In the genomic region with DNA sequence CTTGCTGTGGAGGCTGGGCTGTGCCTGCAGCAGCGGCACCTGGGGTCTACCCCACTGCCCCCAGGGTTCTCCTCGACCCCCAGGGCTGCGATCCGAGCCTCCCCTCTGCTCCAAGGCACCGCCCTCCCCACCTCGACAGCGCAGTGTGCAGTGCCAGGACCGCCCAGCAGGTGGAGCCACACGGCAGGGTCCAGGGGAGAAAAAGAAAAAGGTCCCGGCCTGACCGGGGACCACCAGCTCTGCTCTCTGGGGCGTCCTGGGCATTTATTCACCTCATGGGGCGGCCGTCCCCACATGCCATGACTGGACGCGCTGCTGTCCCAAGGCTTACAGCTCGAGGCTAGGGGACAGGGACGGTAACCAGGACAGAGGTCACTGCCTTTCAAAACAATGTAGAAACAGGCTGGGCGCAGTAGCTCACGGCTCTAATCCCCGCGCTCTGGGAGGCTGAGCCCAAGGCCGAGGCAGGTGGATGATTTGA, we compare ENCODE assay signal across 9 cellular contexts. TPM values are rescaled to one million over a fixed set of nuclear protein-coding genes. Genes with fewer than 3 reads are reported as not detected.
DNase-seq lines count a peak whose midpoint lies in the region; ATAC-seq, FAIRE-seq and TF ChIP-seq lines count a peak whose summit lies in the region.
"Had no signal": no experiment of that assay in that cellular context is flagged by ENCODE, and none has a peak within 500 bp of the region (broad histone marks: within the 10 kb centered on the region; RNA-seq: fewer than 3 reads in every experiment).

No MANE protein-coding gene starts in this region.

- H3K27ac Mint-ChIP-seq in central memory CD8-positive, alpha-beta T cell (ENCODE audit: low read depth) = no peak overlapping the region

- H3K9me3 Mint-ChIP-seq in central memory CD8-positive, alpha-beta T cell = no peaks in the 10 kb centered on the region

- peak overlapping the region; percentile 34; the same call in 2 of the 3 replicates for H3K4me2 ChIP-seq in A549

- H3K9me3 ChIP-seq in A549 = no peaks in the 10 kb centered on the region
- H3K9me3 ChIP-seq in mesodermal cell (ENCODE audit: control insufficient read depth, low read length) = no peaks in the 10 kb centered on the region
- no peaks in the 10 kb centered on the region for H3K9me3 ChIP-seq in tibial nerve

- DNase-seq in A549 (ENCODE audit: low read depth in 1 of 2, low spot score in 1 of 2) (peak in 1 of 2 experiments; percentile 64), GM19239 (ENCODE audit: insufficient read length, low spot score) (peak; percentile 94), tibial nerve (ENCODE audit: low spot score in 2 of 2) (no peak), cerebellum (ENCODE audit: low spot score) (no peak), LoVo (ENCODE audit: low spot score) (no peak)
- DNase-seq in central memory CD8-positive, alpha-beta T cell (ENCODE audit: low spot score in 2 of 2) = peak; percentile 53 to 59

- no peaks in the 10 kb centered on the region for H3K27me3 ChIP-seq in tibial nerve

- POLR2A ChIA-PET in A549 (lab: Yijun Ruan, JAX) = interaction anchor here (0.6 kb wide), 1 partner anchor 9 kb away, joined by 3 read pairs; no protein-coding TSS in a partner anchor

- FAIRE-seq in A549 (lab: Jason Lieb, UNC) (no peak), GM19239 (lab: Jason Lieb, UNC) (peak; percentile 64)
- FAIRE-seq: colon had no signal

- 0 out of 5 replicates have a peak, but pooled peaks have one; percentile 7 to 15 for TF ChIP-seq RAD21 in A549 (conservative IDR thresholded peaks at IDR 0.05 in 1 of 2, IDR thresholded peaks at IDR 0.05 in 1 of 2)

- no peak overlapping the region for H3K4me3 Mint-ChIP-seq in central memory CD8-positive, alpha-beta T cell

- no peaks in the 10 kb centered on the region for H3K4me1 ChIP-seq in A549
- peaks cover 22% of the 10 kb centered on the region for H3K4me1 ChIP-seq in mesodermal cell (ENCODE audit: control insufficient read depth, insufficient read depth, low read length, poor library complexity, severe bottlenecking)
- peaks cover 0 to 98% (median 19%) of the 10 kb centered on the region in 4 donors for H3K4me1 ChIP-seq in tibial nerve

- H3K36me3 ChIP-seq in mesodermal cell (ENCODE audit: control insufficient read depth, insufficient read depth, low read length) (peaks cover 22% of the 10 kb centered on the region), tibial nerve (peaks cover 0 to 19% (median 0%) of the 10 kb centered on the region in 3 donors)

- no peak overlapping the region for H3K4me3 ChIP-seq in A549
- H3K4me3 ChIP-seq in mesodermal cell (ENCODE audit: extremely low read depth, insufficient read depth, low read length, poor library complexity, severe bottlenecking) = no peak overlapping the region
- H3K4me3 ChIP-seq in tibial nerve = no peak overlapping the region

- TF ChIP-seq CTCF in A549 (IDR thresholded peaks at IDR 0.05) (peak; percentile 64), VCaP (conservative IDR thresholded peaks at IDR 0.05) (peak; percentile 92), tibial nerve (IDR thresholded peaks at IDR 0.05) (peak; percentile 71 to 87 (median 79))

- WGBS in A549 (ENCODE audit: missing lambda C conversion rate) = 19% methylated on average over 10 of the region's 23 CpGs
- 39 to 59% methylated on average over 17 to 19 of the region's 23 CpGs for WGBS in mesodermal cell (ENCODE audit: insufficient coverage in 2 of 2), 2 experiments
- WGBS in tibial nerve, 2 donors = 26% methylated on average over 10 to 23 of the region's 23 CpGs

- 0 out of 6 replicates have a peak overlapping the region, but pooled peaks of 1 of the 2 experiments have one; percentile 13 for H3K27ac ChIP-seq in A549
- no peak overlapping the region for H3K27ac ChIP-seq in VCaP
- peak overlapping the region; percentile 36 for H3K27ac ChIP-seq in mesodermal cell (ENCODE audit: low read depth, low read length, severe bottlenecking)
- peak overlapping the region in 1 of 4 donors; percentile 11 for H3K27ac ChIP-seq in tibial nerve

- TF ChIP-seq POLR2A in A549 (IDR thresholded peaks at IDR 0.05; ENCODE audit: low read length) (no peak), tibial nerve (IDR thresholded peaks at IDR 0.05) (no peak)

- no peaks in the 10 kb centered on the region for H3K27me3 Mint-ChIP-seq in central memory CD8-positive, alpha-beta T cell

- H3K36me3 Mint-ChIP-seq in central memory CD8-positive, alpha-beta T cell (ENCODE audit: insufficient read depth) = peaks cover 32% of the 10 kb centered on the region

- H3K4me1 Mint-ChIP-seq in central memory CD8-positive, alpha-beta T cell = peaks cover 44% of the 10 kb centered on the region

- ATAC-seq in A549 = peak; percentile 32 to 77; a peak in 5 of 6 replicates
- no peak for ATAC-seq in central memory CD8-positive, alpha-beta T cell (replicated peaks; ENCODE audit: extremely low read depth, poor library complexity, severe bottlenecking)

- CTCF ChIA-PET in A549 (lab: Yijun Ruan, JAX) = interaction anchor here (0.6 to 14.0 kb wide), 17 partner anchors 9 to 503 kb away, joined by 3 to 212 read pairs (median 3); no protein-coding TSS in a partner anchor

- TF ChIP-seq EP300 in A549 (IDR thresholded peaks at IDR 0.05) = no peak
- TF ChIP-seq EP300 in tibial nerve (IDR thresholded peaks at IDR 0.05) = no peak

TF ChIP-seq in A549, 52 proteins besides CTCF, POLR2A, EP300 and RAD21:
- TF ChIP-seq KDM5A (IDR thresholded peaks at IDR 0.05) = no peak

RNA-seq across cellular contexts. Expression of a gene that starts 10.6 kb away (rescaled TPM):
- 5.6 and 7.3 TPM in 2 replicates for polyA plus RNA-seq in A549 (2011; rRNA removed)
- 25.2 and 29.8 TPM in 2 replicates for polyA plus RNA-seq in A549 (2012; cell fraction: cytosol; rRNA removed)
- polyA plus RNA-seq in A549 (2012; cell fraction: nucleus; rRNA removed) = 73.2 and 590 TPM in 2 replicates
- polyA plus RNA-seq in A549 (2017; fragmentation: RNase III; extraction: RNeasy Plus Mini Kit Qiagen cat#74134 plus additional on column Dnase treatment) = 13.8 to 15.6 TPM (median 14.5 TPM) in 3 replicates
- polyA minus RNA-seq in A549 (2011; rRNA and poly(A)+ RNA removed) = 5.5 and 18.1 TPM in 2 replicates
- polyA plus RNA-seq in mesodermal cell (2013, experiment 1 of 2) = 23.2 TPM
- 21.6 TPM for polyA plus RNA-seq in mesodermal cell (2013, experiment 2 of 2)
- 10 to 100 TPM; 17.9 to 87.3 (median 31.1) TPM for total RNA-seq in tibial nerve
- 9.8 TPM for total RNA-seq in cerebellum

RNA-seq across cellular contexts. Expression of a gene that starts 25.6 kb away (rescaled TPM):
- 2.7 and 4.7 TPM in 2 replicates for polyA plus RNA-seq in A549 (2011; rRNA removed)
- 4.8 and 6.9 TPM in 2 replicates for polyA plus RNA-seq in A549 (2012; cell fraction: cytosol; rRNA removed)
- 19.2 and 19.8 TPM in 2 replicates for polyA plus RNA-seq in A549 (2012; cell fraction: nucleus; rRNA removed)
- 3.2 to 4.2 TPM (median 3.9 TPM) in 3 replicates for polyA plus RNA-seq in A549 (2017; fragmentation: RNase III; extraction: RNeasy Plus Mini Kit Qiagen cat#74134 plus additional on column Dnase treatment)
- polyA minus RNA-seq in A549 (2011; rRNA and poly(A)+ RNA removed) = 4.5 and 6.4 TPM in 2 replicates
- polyA plus RNA-seq in mesodermal cell (2013, experiment 1 of 2) = 8.7 TPM
- polyA plus RNA-seq in mesodermal cell (2013, experiment 2 of 2) = 7.0 TPM
- 1 to 10 TPM in 2 of 4 donors, under 1 TPM in 2; 0.21 to 2.4 (median 1.2) TPM for total RNA-seq in tibial nerve
- total RNA-seq in cerebellum = 0.27 TPM

RNA-seq across cellular contexts. Expression of a gene that starts 25.7 kb away (rescaled TPM):
- polyA plus RNA-seq in A549 (2011; rRNA removed) = 4.1 and 5.8 TPM in 2 replicates
- 22.9 and 43.9 TPM in 2 replicates for polyA plus RNA-seq in A549 (2012; cell fraction: cytosol; rRNA removed)
- 36.5 and 74.1 TPM in 2 replicates for polyA plus RNA-seq in A549 (2012; cell fraction: nucleus; rRNA removed)
- 23.9 to 28.0 TPM (median 25.7 TPM) in 3 replicates for polyA plus RNA-seq in A549 (2017; fragmentation: RNase III; extraction: RNeasy Plus Mini Kit Qiagen cat#74134 plus additional on column Dnase treatment)
- polyA minus RNA-seq in A549 (2011; rRNA and poly(A)+ RNA removed) = 2.7 and 4.3 TPM in 2 replicates
- polyA plus RNA-seq in mesodermal cell (2013, experiment 1 of 2) = 24.9 TPM
- 18.9 TPM for polyA plus RNA-seq in mesodermal cell (2013, experiment 2 of 2)
- total RNA-seq in tibial nerve = 1 to 10 TPM; 4.6 to 8.4 (median 7.0) TPM
- total RNA-seq in cerebellum = 2.0 TPM

RNA-seq across cellular contexts. Expression of a gene that starts 47.6 kb away (rescaled TPM):
- polyA plus RNA-seq in A549 (2011; rRNA removed) (12.8 and 14.8 TPM in 2 replicates), A549 (2017; fragmentation: RNase III; extraction: RNeasy Plus Mini Kit Qiagen cat#74134 plus additional on column Dnase treatment) (20.9 to 23.1 TPM (median 21.7 TPM) in 3 replicates)
- 38.5 and 63.7 TPM in 2 replicates for polyA plus RNA-seq in A549 (2012; cell fraction: cytosol; rRNA removed)
- polyA plus RNA-seq in A549 (2012; cell fraction: nucleus; rRNA removed) = 70.9 and 111 TPM in 2 replicates
- 4.3 and 5.5 TPM in 2 replicates for polyA minus RNA-seq in A549 (2011; rRNA and poly(A)+ RNA removed)
- polyA plus RNA-seq in mesodermal cell (2013, experiment 1 of 2) = 82.9 TPM
- 63.1 TPM for polyA plus RNA-seq in mesodermal cell (2013, experiment 2 of 2)
- total RNA-seq in tibial nerve (100 to 1,000 TPM; 127 to 165 (median 132) TPM), cerebellum (37.5 TPM)

Comparison
In these comparisons a context has a peak if more than half of its experiments do, and no peak if none do; other contexts are left out.
1. DNase-seq: peak in GM19239 (single experiment) and central memory CD8-positive, alpha-beta T cell (2 of 2); none in tibial nerve (0 of 2), cerebellum (single experiment) and LoVo (single experiment).
2. Peak in every context shown above with its lines, with median percentiles within 50 percentile points of each other: CTCF ChIP-seq.